In the genomic region with DNA sequence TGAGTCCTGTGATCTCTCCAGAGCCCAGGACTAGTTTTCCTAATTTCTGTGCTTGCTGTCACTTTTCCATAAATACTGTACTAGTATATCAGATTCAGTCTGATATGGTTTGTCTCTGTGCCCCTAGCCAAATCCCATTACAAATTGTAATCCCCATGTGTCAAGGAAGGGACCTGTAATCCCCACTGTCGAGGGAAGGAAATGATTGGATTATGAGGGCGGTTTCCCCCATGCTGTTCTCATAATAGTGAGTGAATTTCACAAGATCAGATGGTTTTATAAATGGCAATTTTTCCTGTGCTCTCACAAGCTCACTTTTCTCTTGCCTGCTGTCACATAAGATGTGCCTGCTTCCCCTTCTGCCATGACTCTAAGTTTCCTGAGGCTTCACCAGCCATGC, we compare ENCODE assay signal across 14 cellular contexts. TPM values are rescaled to one million over a fixed set of nuclear protein-coding genes. Genes with fewer than 3 reads are reported as not detected.
DNase-seq lines count a peak whose midpoint lies in the region; ATAC-seq and TF ChIP-seq lines count a peak whose summit lies in the region.
"Had no signal": no experiment of that assay in that cellular context is flagged by ENCODE, and none has a peak within 500 bp of the region (broad histone marks: within the 10 kb centered on the region; RNA-seq: fewer than 3 reads in every experiment).

No MANE protein-coding gene starts in this region.

- H3K27ac Mint-ChIP-seq in neural crest cell (ENCODE audit: unreplicated experiment) = no peak overlapping the region
- no peak overlapping the region for H3K27ac Mint-ChIP-seq in Calu3 (ENCODE audit: unreplicated experiment)
- H3K27ac Mint-ChIP-seq: IgD-negative memory B cell had no signal

- peaks cover 9% of the 10 kb centered on the region for H3K4me1 ChIP-seq in Karpas-422 (ENCODE audit: low read length)

- H3K4me2 ChIP-seq in Karpas-422 (ENCODE audit: low read depth, low read length, poor library complexity, severe bottlenecking) = no peak overlapping the region

- no TSS peak for BruUV-seq in Calu3 (replicated peaks; lab: Mats Ljungman, UMichigan)

- TF ChIP-seq CTCF in WERI-Rb-1 (IDR thresholded peaks at IDR 0.05; ENCODE audit: low read depth, low read length) = no peak
- TF ChIP-seq CTCF in neural crest cell (conservative IDR thresholded peaks at IDR 0.05) = no peak
- no peak for TF ChIP-seq CTCF in Calu3 (IDR thresholded peaks at IDR 0.05; ENCODE audit: unreplicated experiment)

- no peaks in the 10 kb centered on the region for H3K9me2 ChIP-seq in Karpas-422 (replicated peaks; ENCODE audit: insufficient read depth, low read length)

- H3K9me3 ChIP-seq in Karpas-422 (ENCODE audit: low read length) = no peaks in the 10 kb centered on the region
- H3K9me3 ChIP-seq in WERI-Rb-1 (ENCODE audit: severe bottlenecking) = no peaks in the 10 kb centered on the region
- H3K9me3 ChIP-seq: BE2C, HAP-1 had no signal

- intact Hi-C loops in Calu3 (cut with micrococcal nuclease; ENCODE audit: unreplicated experiment) = no loop called here

- H3K27me3 Mint-ChIP-seq in neural crest cell (ENCODE audit: low read depth) = peaks cover 20% of the 10 kb centered on the region
- H3K27me3 Mint-ChIP-seq in Calu3 (ENCODE audit: unreplicated experiment) = peaks cover 50% of the 10 kb centered on the region

- no peak overlapping the region for H3K9ac ChIP-seq in Karpas-422 (ENCODE audit: low read length)

- no peaks in the 10 kb centered on the region for H3K79me2 ChIP-seq in Karpas-422 (ENCODE audit: low read length)

- H3K4me1 Mint-ChIP-seq in neural crest cell = peaks cover 8% of the 10 kb centered on the region
- H3K4me1 Mint-ChIP-seq in Calu3 (ENCODE audit: low read depth, unreplicated experiment) = peaks cover 19% of the 10 kb centered on the region

- H3K27ac ChIP-seq in Karpas-422 (ENCODE audit: low read length) (no peak overlapping the region), WERI-Rb-1 (no peak overlapping the region)
- H3K27ac ChIP-seq: C4-2B had no signal

- H3K9me3 Mint-ChIP-seq in neural crest cell (no peaks in the 10 kb centered on the region), Calu3 (ENCODE audit: low read depth, unreplicated experiment) (no peaks in the 10 kb centered on the region)
- H3K9me3 Mint-ChIP-seq: CD4-positive, alpha-beta memory T cell; IgD-negative memory B cell had no signal

- H3K4me3 Mint-ChIP-seq in neural crest cell (peak overlapping the region; percentile 2), Calu3 (ENCODE audit: low read depth, unreplicated experiment) (no peak overlapping the region)

- no peak overlapping the region for H3K4me3 ChIP-seq in Karpas-422 (ENCODE audit: low read length)
- H3K4me3 ChIP-seq in WERI-Rb-1 (ENCODE audit: low read depth, low read length) = no peak overlapping the region
- H3K4me3 ChIP-seq: HAP-1 had no signal

- DNase-seq in Karpas-422 (peak; percentile 36), NCI-H524 treated with DMSO at 0.1 percent for 48 hours (lab: John Stamatoyannopoulos, UW) (peak; percentile 32), WERI-Rb-1 (peak; percentile 52), neural crest cell (ENCODE audit: low read depth, low spot score) (no peak), Calu3 (no peak), ureter (ENCODE audit: low spot score) (no peak)
- DNase-seq: BE2C; CD4-positive, alpha-beta memory T cell; DMS53; GF-D8 had no signal

- no peaks in the 10 kb centered on the region for H3K36me3 Mint-ChIP-seq in neural crest cell (ENCODE audit: low read depth)
- peaks cover 13% of the 10 kb centered on the region for H3K36me3 Mint-ChIP-seq in Calu3 (ENCODE audit: insufficient read depth, unreplicated experiment)
- H3K36me3 Mint-ChIP-seq: CD4-positive, alpha-beta memory T cell had no signal

- H2AFZ ChIP-seq in Karpas-422 (ENCODE audit: low read length) = no peak overlapping the region

- no peaks in the 10 kb centered on the region for H3K36me3 ChIP-seq in Karpas-422 (ENCODE audit: insufficient read depth, low read length)
- H3K36me3 ChIP-seq in WERI-Rb-1 = no peaks in the 10 kb centered on the region
- H3K36me3 ChIP-seq: BE2C, HAP-1 had no signal

- no peaks in the 10 kb centered on the region for H3K27me3 ChIP-seq in Karpas-422 (ENCODE audit: low read length)
- H3K27me3 ChIP-seq in WERI-Rb-1 (ENCODE audit: insufficient read depth, low read depth, severe bottlenecking) = no peaks in the 10 kb centered on the region
- H3K27me3 ChIP-seq: BE2C had no signal

- H4K20me1 ChIP-seq in Karpas-422 (ENCODE audit: insufficient read depth, low read depth, low read length) = no peaks in the 10 kb centered on the region

- ATAC-seq in HG03280 (IDR thresholded peaks at IDR 0.05; ENCODE audit: unreplicated experiment) = no peak

- CTCF ChIA-PET in Calu3 (lab: Charles Lee) = no interaction called here

RNA-seq across cellular contexts. Expression of a gene that starts 54.8 kb away (rescaled TPM):
- total RNA-seq in Karpas-422 (2014; rRNA removed; shearing (Covaris generic); ENCODE audit: low replicate concordance) = 25.4 and 57.4 TPM in 2 replicates
- 76.6 and 78.7 TPM in 2 replicates for total RNA-seq in neural crest cell
- 38.8 and 44.6 TPM in 2 replicates for total RNA-seq in Calu3 (2022)
- 41.4 TPM for total RNA-seq in ureter

Comparison
In these comparisons a context has a peak if more than half of its experiments do, and no peak if none do; other contexts are left out.
1. DNase-seq: peak in Karpas-422 (single experiment), NCI-H524 treated with DMSO at 0.1 percent for 48 hours (single experiment) and WERI-Rb-1 (single experiment); none in neural crest cell (single experiment), Calu3 (single experiment) and ureter (single experiment).